Comparison of ENCODE assay signal across 13 cellular contexts in genomic region chr15:41013698-41014414, GRCh38.
A peak's percentile ranks its signal among the peaks of the same experiment; 100 is the strongest.
DNase-seq lines count a peak whose midpoint lies in the region; ATAC-seq and TF ChIP-seq lines count a peak whose summit lies in the region.
"Had no signal": no experiment of that assay in that cellular context is flagged by ENCODE, and none has a peak within 500 bp of the region (broad histone marks: within the 10 kb centered on the region; RNA-seq: fewer than 3 reads in every experiment).

No MANE protein-coding gene starts in this region.

- H4K8ac ChIP-seq in IMR-90 (ENCODE audit: low read depth in 2 of 2, low read length in 2 of 2): peak overlapping the region; percentile 14 to 91; a peak in 2 of 4 replicates

- peak overlapping the region; percentile 80; the same call in 1 of the 2 replicates for H3K4ac ChIP-seq in IMR-90 (ENCODE audit: low read depth, low read length)

- no peaks in the 10 kb centered on the region for H3K9me3 Mint-ChIP-seq in stimulated activated naive B cell treated with anti-CD40 and anti-IgM and Interleukin-4, amounts not matched to agents 10 μg/mL and 1 μg/mL and 100 μg/mL, for 72 hours

- H3K4me1 ChIP-seq in IMR-90 (ENCODE audit: control insufficient read depth, insufficient read depth, low read length): peaks cover 31% of the 10 kb centered on the region
- peaks cover 0 to 6% of the 10 kb centered on the region in 2 donors for H3K4me1 ChIP-seq in ascending aorta
- H3K4me1 ChIP-seq in left ventricle myocardium inferior: peaks cover 54% of the 10 kb centered on the region
- H3K4me1 ChIP-seq: HAP-1, uterus had no signal

- H3K23ac ChIP-seq in IMR-90 (ENCODE audit: low read depth, low read length): peak overlapping the region; percentile 92; the same call in 1 of the 2 replicates

- H3K4me3 ChIP-seq in IMR-90 (ENCODE audit: insufficient read depth, low read depth, low read length) (no peak overlapping the region), cardiac fibroblast (replicated peaks in 1 of 2; ENCODE audit: low read depth in 2 of 2, low read length in 2 of 2) (no peak overlapping the region), ascending aorta (no peak overlapping the region), left ventricle myocardium inferior (no peak overlapping the region)
- H3K4me3 ChIP-seq: HAP-1, MG63, uterus had no signal

- H3K27me3 Mint-ChIP-seq in stimulated activated naive B cell treated with anti-CD40 and anti-IgM and Interleukin-4, amounts not matched to agents 10 μg/mL and 1 μg/mL and 100 μg/mL, for 72 hours: no peaks in the 10 kb centered on the region
- H3K27me3 Mint-ChIP-seq: activated naive CD8-positive, alpha-beta T cell; T-helper 17 cell had no signal

- peak overlapping the region; percentile 95 for H2BK20ac ChIP-seq in IMR-90 (ENCODE audit: low read depth, low read length)

- H4K91ac ChIP-seq in IMR-90 (ENCODE audit: insufficient read depth, low read depth, low read length): peak overlapping the region; percentile 70

- DNase-seq in IMR-90: peak; percentile 86
- peak; percentile 51 to 86 for DNase-seq in cardiac fibroblast (ENCODE audit: low read depth in 2 of 2)
- DNase-seq in stimulated activated naive B cell treated with anti-CD40 and anti-IgM and Interleukin-4, amounts not matched to agents 10 μg/mL and 1 μg/mL and 100 μg/mL, for 72 hours: no peak
- no peak for DNase-seq in ascending aorta (ENCODE audit: low spot score in 2 of 2)
- DNase-seq in left ventricle myocardium inferior: no peak
- DNase-seq: hippocampal formation, MG63, T-helper 17 cell, uterus had no signal

- TF ChIP-seq CTCF in IMR-90 (conservative IDR thresholded peaks at IDR 0.05; ENCODE audit: low read depth, low read length) (no peak), cardiac fibroblast (IDR thresholded peaks at IDR 0.05; ENCODE audit: low read depth, low read length) (no peak), ascending aorta (IDR thresholded peaks at IDR 0.05) (no peak), left ventricle myocardium inferior (IDR thresholded peaks at IDR 0.05; ENCODE audit: borderline replicate concordance) (no peak)

- H3K27me3 ChIP-seq in IMR-90 (ENCODE audit: control insufficient read depth, insufficient read depth, low read length) (no peaks in the 10 kb centered on the region), ascending aorta (no peaks in the 10 kb centered on the region), left ventricle myocardium inferior (ENCODE audit: low read depth) (no peaks in the 10 kb centered on the region)
- H3K27me3 ChIP-seq: MG63, uterus had no signal

- H2BK120ac ChIP-seq in IMR-90 (ENCODE audit: low read depth, low read length): peak overlapping the region; percentile 94

- peak overlapping the region; percentile 97 for H3K18ac ChIP-seq in IMR-90 (ENCODE audit: low read depth, low read length)

- no peak overlapping the region for H3K27ac Mint-ChIP-seq in stimulated activated naive B cell treated with anti-CD40 and anti-IgM and Interleukin-4, amounts not matched to agents 10 μg/mL and 1 μg/mL and 100 μg/mL, for 72 hours
- H3K27ac Mint-ChIP-seq: activated naive CD8-positive, alpha-beta T cell; T-helper 17 cell had no signal

- no peak overlapping the region; the same call in 1 of the 2 replicates for H3K9ac ChIP-seq in IMR-90 (ENCODE audit: low read depth, low read length)

- no peak overlapping the region for H2AK9ac ChIP-seq in IMR-90 (replicated peaks; ENCODE audit: low read depth, low read length, poor library complexity)

- POLR2A ChIA-PET in IMR-90 (lab: Charles Lee; ENCODE audit: unreplicated experiment): no interaction called here

- H2AFZ ChIP-seq in IMR-90 (replicated peaks; ENCODE audit: low read length, poor library complexity): no peak overlapping the region

- WGBS in IMR-90 (ENCODE audit: extremely low coverage in 2 of 2, insufficient read length in 1 of 2), 2 experiments: no CpG with 5 or more reads among the region's 3 CpGs

- ATAC-seq in GM18858 (IDR thresholded peaks at IDR 0.05; ENCODE audit: unreplicated experiment) (peak; percentile 51), IMR-90 (ENCODE audit: low read depth) (peak; percentile 16; the same call in 1 of the 2 replicates), HG02885 (IDR thresholded peaks at IDR 0.05; ENCODE audit: poor library complexity, unreplicated experiment) (no peak)
- peak; percentile 64 to 77 for ATAC-seq in stimulated activated naive B cell treated with anti-CD40 and anti-IgM and Interleukin-4, amounts not matched to agents 10 μg/mL and 1 μg/mL and 100 μg/mL, for 72 hours (replicated peaks)
- ATAC-seq: T-helper 17 cell had no signal

- H3K27ac ChIP-seq in IMR-90 (ENCODE audit: insufficient read depth, low read length) (0 out of 2 replicates have a peak overlapping the region, but pooled peaks have one; percentile 37), ascending aorta (no peak overlapping the region), left ventricle myocardium inferior (replicated peaks) (no peak overlapping the region)
- H3K27ac ChIP-seq: uterus had no signal

- H3K36me3 ChIP-seq in IMR-90 (ENCODE audit: control insufficient read depth, insufficient read depth, low read length): peaks cover 9% of the 10 kb centered on the region; the same call in 1 of the 2 replicates
- H3K36me3 ChIP-seq in ascending aorta: peaks cover 8 to 23% of the 10 kb centered on the region in 2 donors
- H3K36me3 ChIP-seq in left ventricle myocardium inferior: peaks cover 33% of the 10 kb centered on the region
- H3K36me3 ChIP-seq: uterus had no signal

- H3K4me3 Mint-ChIP-seq in stimulated activated naive B cell treated with anti-CD40 and anti-IgM and Interleukin-4, amounts not matched to agents 10 μg/mL and 1 μg/mL and 100 μg/mL, for 72 hours: no peak overlapping the region
- H3K4me3 Mint-ChIP-seq: activated naive CD8-positive, alpha-beta T cell; T-helper 17 cell had no signal

- TF ChIP-seq RAD21 in IMR-90 (IDR thresholded peaks at IDR 0.05; ENCODE audit: low read length): no peak

- peak overlapping the region; percentile 41; the same call in 1 of the 2 replicates for H3K56ac ChIP-seq in IMR-90 (ENCODE audit: extremely low read depth, insufficient read depth, low read length)

- peak overlapping the region; percentile 97 for H3K14ac ChIP-seq in IMR-90 (replicated peaks; ENCODE audit: low read depth, low read length)

- H3K9me3 ChIP-seq in IMR-90 (ENCODE audit: control insufficient read depth, insufficient read depth, low read length) (no peaks in the 10 kb centered on the region), ascending aorta (no peaks in the 10 kb centered on the region), left ventricle myocardium inferior (replicated peaks) (no peaks in the 10 kb centered on the region)
- H3K9me3 ChIP-seq: HAP-1, MG63, uterus had no signal

- dilution Hi-C loops in IMR-90 (cut with HindIII; ENCODE audit: low sequenced_read_pairs, unreplicated experiment): no loop called here

- in situ Hi-C loops in IMR-90 (cut with MboI; ENCODE audit: low sequenced_read_pairs): no loop called here

- no peak overlapping the region for H3K4me2 ChIP-seq in IMR-90 (ENCODE audit: low read depth, low read length)

- peak overlapping the region; percentile 94; the same call in 1 of the 2 replicates for H4K5ac ChIP-seq in IMR-90 (ENCODE audit: low read depth, low read length)

- intact Hi-C loops in IMR-90 (cut with micrococcal nuclease): loop anchor here (2.0 kb wide), 1 partner anchor 107 kb away; no protein-coding TSS in a partner anchor
- intact Hi-C loops in ascending aorta (cut with DNase I): no loop called here
- intact Hi-C loops in left ventricle myocardium inferior (cut with micrococcal nuclease): no loop called here

- BruUV-seq in IMR-90 (replicated peaks; lab: Mats Ljungman, UMichigan): no TSS peak

- H3K79me1 ChIP-seq in IMR-90 (ENCODE audit: low read depth in 1 of 2, low read length in 2 of 2): peaks cover 21 to 73% of the 10 kb centered on the region in 2 experiments

- H3K4me1 Mint-ChIP-seq in stimulated activated naive B cell treated with anti-CD40 and anti-IgM and Interleukin-4, amounts not matched to agents 10 μg/mL and 1 μg/mL and 100 μg/mL, for 72 hours: peaks cover 13 to 23% of the 10 kb centered on the region in 2 donors

- H3K9me1 ChIP-seq in IMR-90 (ENCODE audit: insufficient read depth, low read length): peaks cover 9% of the 10 kb centered on the region

- peaks cover 25 to 37% of the 10 kb centered on the region in 2 donors for H3K36me3 Mint-ChIP-seq in stimulated activated naive B cell treated with anti-CD40 and anti-IgM and Interleukin-4, amounts not matched to agents 10 μg/mL and 1 μg/mL and 100 μg/mL, for 72 hours

- no peak for TF ChIP-seq POLR2A in IMR-90 (IDR thresholded peaks at IDR 0.05; ENCODE audit: low read depth, low read length)

- H2AK5ac ChIP-seq in IMR-90 (ENCODE audit: low read depth, low read length): peak overlapping the region; percentile 84

- CTCF ChIA-PET in IMR-90 (lab: Yijun Ruan, JAX): interaction anchor here (0.8 to 0.9 kb wide), 3 partner anchors 14 to 110 kb away, joined by 3 to 6 read pairs (median 4); no protein-coding TSS in a partner anchor

- peak overlapping the region; percentile 41; the same call in 2 of the 3 replicates for H2BK15ac ChIP-seq in IMR-90 (ENCODE audit: low read depth, low read length)

- H2BK5ac ChIP-seq in IMR-90 (ENCODE audit: low read depth, low read length, poor library complexity, severe bottlenecking): peak overlapping the region; percentile 97

- no peaks in the 10 kb centered on the region for H4K20me1 ChIP-seq in IMR-90 (ENCODE audit: insufficient read depth, low read length)

TF ChIP-seq in IMR-90, 13 proteins besides CTCF, POLR2A, EP300 and RAD21:
- no peak for TF ChIP-seq ELK1 (IDR thresholded peaks at IDR 0.05; ENCODE audit: borderline replicate concordance, low read depth, low read length)
- TF ChIP-seq CEBPB (IDR thresholded peaks at IDR 0.05; ENCODE audit: low read depth, low read length): peak; percentile 94
- no peak for TF ChIP-seq BHLHE40 (IDR thresholded peaks at IDR 0.05; ENCODE audit: low read depth, low read length)

Comparison
In these comparisons a context has a peak if more than half of its experiments do, and no peak if none do; other contexts are left out.
1. DNase-seq: peak in IMR-90 (single experiment) and cardiac fibroblast (2 of 2); none in stimulated activated naive B cell treated with anti-CD40 and anti-IgM and Interleukin-4, amounts not matched to agents 10 μg/mL and 1 μg/mL and 100 μg/mL, for 72 hours (single experiment), ascending aorta (0 of 2) and left ventricle myocardium inferior (single experiment).